14 cellular contexts compared by ENCODE assay signal in the genomic region with DNA sequence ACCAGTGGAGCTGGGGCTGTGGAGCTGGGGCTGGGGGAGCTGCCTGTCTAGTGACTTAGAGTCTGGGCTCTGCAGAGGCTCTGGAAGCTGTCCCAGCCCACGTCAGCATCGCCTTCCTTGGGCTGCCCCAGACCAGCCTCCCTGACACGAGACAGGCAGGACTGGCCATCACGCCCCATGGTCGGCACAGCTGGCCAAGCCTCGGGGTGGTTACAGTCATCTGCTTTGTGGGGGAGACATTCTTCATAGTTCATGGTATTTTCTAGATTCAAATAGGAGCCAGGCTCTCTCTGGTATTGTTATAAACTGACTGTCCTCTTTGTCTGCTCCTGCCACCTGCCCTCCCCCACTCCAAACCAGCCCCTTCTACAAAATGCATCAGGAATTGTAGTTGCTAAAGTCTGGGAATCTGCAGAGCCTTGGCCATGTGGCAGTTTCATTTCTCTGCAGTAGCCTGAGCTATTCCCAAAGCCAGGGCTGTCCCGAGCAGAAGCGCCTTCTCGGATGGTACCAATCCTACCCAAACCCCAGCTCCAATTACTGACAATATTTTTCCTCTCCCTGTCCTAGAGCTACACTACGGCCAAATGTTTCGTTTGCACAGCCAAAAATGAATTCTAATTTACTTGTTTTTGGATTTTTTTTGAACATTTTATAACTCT. TPM values are rescaled to one million over a fixed set of nuclear protein-coding genes. Genes with fewer than 3 reads are reported as not detected.
A peak's percentile ranks its signal among the peaks of the same experiment; 100 is the strongest.
DNase-seq lines count a peak whose midpoint lies in the region; ATAC-seq, FAIRE-seq and TF ChIP-seq lines count a peak whose summit lies in the region.
"Had no signal": no experiment of that assay in that cellular context is flagged by ENCODE, and none has a peak within 500 bp of the region (broad histone marks: within the 10 kb centered on the region; RNA-seq: fewer than 3 reads in every experiment).

No MANE protein-coding gene starts in this region.

- H3K27ac ChIP-seq in caudate nucleus (ENCODE audit: low read depth, low read length) = peak overlapping the region; percentile 66
- peak overlapping the region; percentile 35 for H3K27ac ChIP-seq in smooth muscle cell (ENCODE audit: low read depth)
- no peak overlapping the region for H3K27ac ChIP-seq in CD4-positive, alpha-beta T cell (ENCODE audit: low read depth, low read length)
- H3K27ac ChIP-seq in breast epithelium = no peak overlapping the region
- H3K27ac ChIP-seq: esophagus muscularis mucosa, neural progenitor cell had no signal

- H3K4me3 Mint-ChIP-seq in CD4-positive, alpha-beta T cell = no peak overlapping the region
- H3K4me3 Mint-ChIP-seq in natural killer cell = no peak overlapping the region
- H3K4me3 Mint-ChIP-seq: neural progenitor cell had no signal

- no peak overlapping the region for H3K9ac ChIP-seq in smooth muscle cell (ENCODE audit: low read depth)
- H3K9ac ChIP-seq: neural progenitor cell had no signal

- H3K4me1 ChIP-seq in smooth muscle cell (ENCODE audit: low read depth) = no peaks in the 10 kb centered on the region
- no peaks in the 10 kb centered on the region for H3K4me1 ChIP-seq in breast epithelium
- H3K4me1 ChIP-seq: esophagus muscularis mucosa, neural progenitor cell had no signal

- POLR2A ChIA-PET in CD4-positive, alpha-beta T cell (lab: Charles Lee) = interaction anchor here (1.6 kb wide), 1 partner anchor 15 kb away, joined by 3 read pairs; no protein-coding TSS in a partner anchor

- TF ChIP-seq POLR2A in GM12891 (IDR thresholded peaks at IDR 0.05; ENCODE audit: low read depth, low read length) = no peak
- no peak for TF ChIP-seq POLR2A in breast epithelium (IDR thresholded peaks at IDR 0.05)

- TF ChIP-seq CTCF in smooth muscle cell (IDR thresholded peaks at IDR 0.05; ENCODE audit: borderline replicate concordance, insufficient read depth, poor library complexity, severe bottlenecking) = no peak
- TF ChIP-seq CTCF in CD4-positive, alpha-beta T cell (IDR thresholded peaks at IDR 0.05) = no peak
- TF ChIP-seq CTCF in natural killer cell (IDR thresholded peaks at IDR 0.05) = no peak
- no peak for TF ChIP-seq CTCF in breast epithelium (IDR thresholded peaks at IDR 0.05)

- H3K36me3 ChIP-seq in smooth muscle cell (ENCODE audit: low read depth) = no peaks in the 10 kb centered on the region
- no peaks in the 10 kb centered on the region for H3K36me3 ChIP-seq in breast epithelium
- H3K36me3 ChIP-seq: neural progenitor cell had no signal

- no peak for FAIRE-seq in GM12891 (lab: Jason Lieb, UNC)
- FAIRE-seq: bronchial epithelial cell, kidney had no signal

- no peaks in the 10 kb centered on the region for H3K36me3 Mint-ChIP-seq in CD4-positive, alpha-beta T cell (ENCODE audit: low read depth)
- H3K36me3 Mint-ChIP-seq in natural killer cell = no peaks in the 10 kb centered on the region

- H3K4me2 ChIP-seq in smooth muscle cell = peak overlapping the region; percentile 45
- H3K4me2 ChIP-seq: neural progenitor cell had no signal

- no peaks in the 10 kb centered on the region for H3K9me3 ChIP-seq in smooth muscle cell (replicated peaks; ENCODE audit: low read depth)
- H3K9me3 ChIP-seq in CD4-positive, alpha-beta T cell (ENCODE audit: control insufficient read depth, low read length) = no peaks in the 10 kb centered on the region
- H3K9me3 ChIP-seq in breast epithelium = no peaks in the 10 kb centered on the region

- H3K9me3 Mint-ChIP-seq in CD4-positive, alpha-beta T cell = no peaks in the 10 kb centered on the region
- H3K9me3 Mint-ChIP-seq in natural killer cell = no peaks in the 10 kb centered on the region

- H3K4me1 Mint-ChIP-seq in CD4-positive, alpha-beta T cell (ENCODE audit: low read depth) = no peaks in the 10 kb centered on the region
- H3K4me1 Mint-ChIP-seq in natural killer cell = no peaks in the 10 kb centered on the region
- H3K4me1 Mint-ChIP-seq: neural progenitor cell had no signal

- intact Hi-C loops in CD4-positive, alpha-beta T cell (cut with DNase I, micrococcal nuclease) = no loop called here
- intact Hi-C loops in natural killer cell (cut with micrococcal nuclease) = no loop called here
- intact Hi-C loops in breast epithelium (cut with DNase I; ENCODE audit: low total_unique reads) = no loop called here

- H3K4me3 ChIP-seq in smooth muscle cell = no peak overlapping the region
- H3K4me3 ChIP-seq in breast epithelium = no peak overlapping the region
- H3K4me3 ChIP-seq: esophagus muscularis mucosa, neural progenitor cell had no signal

- no peaks in the 10 kb centered on the region for H3K79me2 ChIP-seq in smooth muscle cell (ENCODE audit: low read depth)

- no peaks in the 10 kb centered on the region for H3K27me3 Mint-ChIP-seq in CD4-positive, alpha-beta T cell
- H3K27me3 Mint-ChIP-seq in natural killer cell (ENCODE audit: low read depth in 2 of 2) = peaks cover 6 to 22% of the 10 kb centered on the region in 2 donors

- H3K27me3 ChIP-seq in smooth muscle cell (ENCODE audit: low read depth) (no peaks in the 10 kb centered on the region), breast epithelium (no peaks in the 10 kb centered on the region)
- H3K27me3 ChIP-seq in CD4-positive, alpha-beta T cell (ENCODE audit: control insufficient read depth, insufficient read depth, low read length) = no peaks in the 10 kb centered on the region
- H3K27me3 ChIP-seq: esophagus muscularis mucosa, neural progenitor cell had no signal

- H2AFZ ChIP-seq in smooth muscle cell (ENCODE audit: low read depth) = no peak overlapping the region
- H2AFZ ChIP-seq: neural progenitor cell had no signal

- DNase-seq in EL (peak; percentile 75), caudate nucleus (lab: John Stamatoyannopoulos, UW) (peak in 56 of 61 donors; percentile 19 to 90 (median 67)), inferior parietal cortex (ENCODE audit: extremely low spot score) (peak; percentile 51), smooth muscle cell (lab: John Stamatoyannopoulos, UW; ENCODE audit: unreplicated experiment) (no peak), GM12891 (ENCODE audit: insufficient read length, low spot score) (no peak), natural killer cell (no peak), breast epithelium (ENCODE audit: low spot score in 2 of 2) (no peak)
- DNase-seq in CD4-positive, alpha-beta T cell = no peak
- DNase-seq: activated CD4-positive, CD25-positive, alpha-beta regulatory T cell treated with anti-CD3 and anti-CD28 coated beads, Interleukin-2, amount 50 U/mL, for 72 hours; kidney; NCI-H2081 had no signal

- WGBS in smooth muscle cell (ENCODE audit: low lambda C conversion rate) = 43% methylated on average over 11 of the region's 11 CpGs

- H3F3A ChIP-seq in smooth muscle cell (ENCODE audit: low read depth) = no peaks in the 10 kb centered on the region

- no peaks in the 10 kb centered on the region for H4K20me1 ChIP-seq in smooth muscle cell (ENCODE audit: low read depth)

- CTCF ChIA-PET in CD4-positive, alpha-beta T cell (lab: Charles Lee) = no interaction called here

- no peak overlapping the region for H3K27ac Mint-ChIP-seq in CD4-positive, alpha-beta T cell
- no peak overlapping the region for H3K27ac Mint-ChIP-seq in natural killer cell
- H3K27ac Mint-ChIP-seq: neural progenitor cell had no signal

- no peak for ATAC-seq in CD4-positive, alpha-beta T cell (ENCODE audit: poor library complexity)
- ATAC-seq in natural killer cell = no peak

TF ChIP-seq in GM12891, 5 proteins besides CTCF, POLR2A, EP300 and RAD21:
- no peak for TF ChIP-seq PAX5 (IDR thresholded peaks at IDR 0.05; ENCODE audit: insufficient read depth, low read length, severe bottlenecking)
- TF ChIP-seq POU2F2 (IDR thresholded peaks at IDR 0.05; ENCODE audit: low read depth, low read length) = no peak
- TF ChIP-seq POLR2AphosphoS5 (IDR thresholded peaks at IDR 0.05; ENCODE audit: low read depth, low read length) = no peak
- TF ChIP-seq SPI1 (IDR thresholded peaks at IDR 0.05; ENCODE audit: low read depth, low read length) = no peak
- no peak for TF ChIP-seq TAF1 (IDR thresholded peaks at IDR 0.05; ENCODE audit: low read depth, low read length)

RNA-seq across cellular contexts. Expression of a gene that starts 29.4 kb away (rescaled TPM):
- total RNA-seq in smooth muscle cell = 2.2 and 5.9 TPM in 2 replicates
- polyA plus RNA-seq in smooth muscle cell = 6.0 and 9.7 TPM in 2 replicates
- polyA plus RNA-seq in GM12891 (2012; ENCODE audit: low read depth, missing spikeins) = not detected
- under 1 TPM in 1 of 2 experiments, not detected in 1; 0.08 TPM for total RNA-seq in CD4-positive, alpha-beta T cell
- under 1 TPM in 1 of 3 donors, not detected in 2; 0.33 TPM for total RNA-seq in natural killer cell
- 1 to 10 TPM; 5.2 to 9.6 (median 7.3) TPM for total RNA-seq in breast epithelium
- total RNA-seq: bronchial epithelial cell had no signal

Comparison
In these comparisons a context has a peak if more than half of its experiments do, and no peak if none do; other contexts are left out.
1. DNase-seq: peak in EL (single experiment), caudate nucleus (56 of 61) and inferior parietal cortex (single experiment); none in smooth muscle cell (single experiment), GM12891 (single experiment), CD4-positive, alpha-beta T cell (0 of 10), natural killer cell (single experiment) and breast epithelium (0 of 2).
2. H3K27ac ChIP-seq: peak in caudate nucleus (single experiment) and smooth muscle cell (single experiment); none in CD4-positive, alpha-beta T cell (single experiment) and breast epithelium (0 of 2).